In the genomic region with DNA sequence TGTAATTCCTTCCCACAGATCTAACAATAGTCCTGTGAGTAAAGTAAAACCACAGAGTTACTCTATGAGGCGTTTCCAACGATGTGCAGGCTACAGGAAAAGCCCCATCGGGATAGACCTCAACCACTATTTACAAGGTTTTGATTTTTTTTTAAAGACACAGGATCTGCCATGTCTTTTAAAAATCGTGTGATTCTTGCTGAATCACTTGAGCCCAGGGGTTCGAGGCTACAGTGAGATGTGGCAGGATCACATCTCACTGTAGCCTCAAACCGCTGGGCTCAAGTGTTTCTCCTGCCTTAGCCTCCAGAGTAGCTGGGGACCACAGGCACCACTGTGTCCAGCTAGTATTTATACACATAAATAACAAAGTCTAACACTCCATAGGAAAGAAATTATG, we compare ENCODE assay signal across 15 cellular contexts. TPM values are rescaled to one million over a fixed set of nuclear protein-coding genes. Genes with fewer than 3 reads are reported as not detected.
DNase-seq lines count a peak whose midpoint lies in the region; ATAC-seq and TF ChIP-seq lines count a peak whose summit lies in the region.
"Had no signal": no experiment of that assay in that cellular context is flagged by ENCODE, and none has a peak within 500 bp of the region (broad histone marks: within the 10 kb centered on the region; RNA-seq: fewer than 3 reads in every experiment).

No MANE protein-coding gene starts in this region.

- peaks cover 98% of the 10 kb centered on the region for H3K36me3 ChIP-seq in CD4-positive, CD25-positive, alpha-beta regulatory T cell (ENCODE audit: control insufficient read depth, insufficient read depth, low read length)
- H3K36me3 ChIP-seq in GM23338 (ENCODE audit: insufficient read depth) = peaks cover 91% of the 10 kb centered on the region

- peaks cover 34% of the 10 kb centered on the region for H3K4me1 ChIP-seq in CD4-positive, CD25-positive, alpha-beta regulatory T cell (ENCODE audit: control insufficient read depth, insufficient read depth, low read length, poor library complexity, severe bottlenecking)
- peaks cover 12% of the 10 kb centered on the region; the same call in 1 of the 2 replicates for H3K4me1 ChIP-seq in GM23338 (ENCODE audit: insufficient read depth)

- peaks cover 41% of the 10 kb centered on the region for H3K79me2 ChIP-seq in GM23338 (replicated peaks; ENCODE audit: insufficient read depth)

- no peak for ATAC-seq in CD4-positive, CD25-positive, alpha-beta regulatory T cell (ENCODE audit: low read depth in 2 of 2)
- ATAC-seq in GM23338 (no peak), WTC11 (no peak), memory B cell (ENCODE audit: low read depth) (no peak), GM19395 (IDR thresholded peaks at IDR 0.05; ENCODE audit: unreplicated experiment) (no peak)

- H3K27ac Mint-ChIP-seq in CD4-positive, CD25-positive, alpha-beta regulatory T cell = peak overlapping the region in 2 of 3 donors; percentile 20 to 46
- peak overlapping the region; percentile 85 for H3K27ac Mint-ChIP-seq in GM23338
- peak overlapping the region; percentile 63 for H3K27ac Mint-ChIP-seq in WTC11
- H3K27ac Mint-ChIP-seq in memory B cell = peak overlapping the region; percentile 50

- H3K36me3 Mint-ChIP-seq in CD4-positive, CD25-positive, alpha-beta regulatory T cell = peaks cover 75% of the 10 kb centered on the region
- H3K36me3 Mint-ChIP-seq in GM23338 (ENCODE audit: low read depth) (peaks cover 100% of the 10 kb centered on the region), WTC11 (peaks cover 98% of the 10 kb centered on the region), memory B cell (peaks cover 34% of the 10 kb centered on the region)

- no peak overlapping the region for H2AFZ ChIP-seq in GM23338

- no peaks in the 10 kb centered on the region for H3K9me3 ChIP-seq in CD4-positive, CD25-positive, alpha-beta regulatory T cell (ENCODE audit: control insufficient read depth in 2 of 2, low read length in 2 of 2)
- H3K9me3 ChIP-seq: upper lobe of left lung had no signal

- no peak for DNase-seq in CD4-positive, CD25-positive, alpha-beta regulatory T cell
- no peak for DNase-seq in GM23338 (ENCODE audit: low spot score)
- DNase-seq in WTC11 (ENCODE audit: low spot score) = no peak
- DNase-seq in memory B cell (ENCODE audit: low spot score in 2 of 2) = no peak
- DNase-seq in stimulated activated naive CD4-positive, alpha-beta T cell treated with Interleukin-2 at 50 U/mL for 16 hours (lab: John Stamatoyannopoulos, UW) = no peak
- no peak for DNase-seq in HUDEP-2 (lab: John Stamatoyannopoulos, UW; ENCODE audit: unreplicated experiment in 76 of 76)
- DNase-seq in occipital lobe (lab: John Stamatoyannopoulos, UW) = no peak
- DNase-seq: brain microvascular endothelial cell, DMS153, glutamatergic neuron, NCI-H1092 treated with DMSO at 0.1 percent for 48 hours, RPMI8226, upper lobe of left lung had no signal

- no peaks in the 10 kb centered on the region for H3K9me2 ChIP-seq in GM23338 (ENCODE audit: insufficient read depth)

- H3K27ac ChIP-seq in CD4-positive, CD25-positive, alpha-beta regulatory T cell (ENCODE audit: insufficient read depth, low read length, poor library complexity, severe bottlenecking) = no peak overlapping the region
- peak overlapping the region; percentile 74 for H3K27ac ChIP-seq in GM23338 (ENCODE audit: low read depth)
- H3K27ac ChIP-seq: brain microvascular endothelial cell, HL-60, upper lobe of left lung had no signal

- TF ChIP-seq CTCF in GM23338 (conservative IDR thresholded peaks at IDR 0.05; ENCODE audit: low read depth in 2 of 2) (no peak), WTC11 (IDR thresholded peaks at IDR 0.05) (no peak)

- H3K27me3 Mint-ChIP-seq in CD4-positive, CD25-positive, alpha-beta regulatory T cell = no peaks in the 10 kb centered on the region
- H3K27me3 Mint-ChIP-seq in GM23338 (ENCODE audit: insufficient read depth, low read depth, poor library complexity) (peaks cover 9% of the 10 kb centered on the region), WTC11 (ENCODE audit: low read depth) (no peaks in the 10 kb centered on the region), memory B cell (no peaks in the 10 kb centered on the region)

- H3K27me3 ChIP-seq in CD4-positive, CD25-positive, alpha-beta regulatory T cell (ENCODE audit: control insufficient read depth, insufficient read depth, low read length) = no peaks in the 10 kb centered on the region
- H3K27me3 ChIP-seq in GM23338 (ENCODE audit: insufficient read depth) = no peaks in the 10 kb centered on the region
- H3K27me3 ChIP-seq: brain microvascular endothelial cell, upper lobe of left lung had no signal

- peaks cover 65% of the 10 kb centered on the region for H4K20me1 ChIP-seq in GM23338 (replicated peaks; ENCODE audit: insufficient read depth)

- peaks cover 47 to 65% (median 60%) of the 10 kb centered on the region in 4 donors for H3K4me1 Mint-ChIP-seq in CD4-positive, CD25-positive, alpha-beta regulatory T cell
- H3K4me1 Mint-ChIP-seq in GM23338 = peaks cover 25% of the 10 kb centered on the region; the same call in 2 of the 3 replicates
- H3K4me1 Mint-ChIP-seq in WTC11 = peaks cover 32% of the 10 kb centered on the region
- H3K4me1 Mint-ChIP-seq in memory B cell = peaks cover 20% of the 10 kb centered on the region

- POLR2A ChIA-PET in WTC11 (lab: Charles Lee) = interaction anchor here (1.4 kb wide), 1 partner anchor 8 kb away, joined by 6 read pairs; the partner anchor contains the start of genes C11orf54 and TAF1D

- H3K4me3 Mint-ChIP-seq in CD4-positive, CD25-positive, alpha-beta regulatory T cell = no peak overlapping the region
- H3K4me3 Mint-ChIP-seq in GM23338 = no peak overlapping the region; the same call in 2 of the 3 replicates
- no peak overlapping the region for H3K4me3 Mint-ChIP-seq in WTC11
- H3K4me3 Mint-ChIP-seq in memory B cell = no peak overlapping the region

- H3F3A ChIP-seq in GM23338 (replicated peaks; ENCODE audit: low read depth) = peaks cover 86% of the 10 kb centered on the region

- H3K4me3 ChIP-seq in CD4-positive, CD25-positive, alpha-beta regulatory T cell (ENCODE audit: low read depth, low read length) = no peak overlapping the region
- H3K4me3 ChIP-seq in GM23338 = no peak overlapping the region
- H3K4me3 ChIP-seq: upper lobe of left lung had no signal

- CTCF ChIA-PET in WTC11 (lab: Charles Lee) = no interaction called here

- no peak overlapping the region for H3K4me2 ChIP-seq in GM23338

- H3K9me3 Mint-ChIP-seq in CD4-positive, CD25-positive, alpha-beta regulatory T cell = no peaks in the 10 kb centered on the region
- H3K9me3 Mint-ChIP-seq in GM23338 = no peaks in the 10 kb centered on the region; the same call in 2 of the 3 replicates
- no peaks in the 10 kb centered on the region for H3K9me3 Mint-ChIP-seq in WTC11
- no peaks in the 10 kb centered on the region for H3K9me3 Mint-ChIP-seq in memory B cell

TF ChIP-seq in GM23338, 12 proteins besides CTCF, POLR2A, EP300 and RAD21 (continues in another document):
- no peak for TF ChIP-seq JUNB (IDR thresholded peaks at IDR 0.05; ENCODE audit: unreplicated experiment)
- TF ChIP-seq STAT1 (IDR thresholded peaks at IDR 0.05; ENCODE audit: unreplicated experiment) = no peak

TF ChIP-seq in WTC11, 78 proteins besides CTCF, POLR2A, EP300 and RAD21 (continues in another document):
- no peak for TF ChIP-seq ZBTB21 (CRISPR knock-in tag; IDR thresholded peaks at IDR 0.05; ENCODE audit: borderline replicate concordance)
- TF ChIP-seq, protein P1, sequence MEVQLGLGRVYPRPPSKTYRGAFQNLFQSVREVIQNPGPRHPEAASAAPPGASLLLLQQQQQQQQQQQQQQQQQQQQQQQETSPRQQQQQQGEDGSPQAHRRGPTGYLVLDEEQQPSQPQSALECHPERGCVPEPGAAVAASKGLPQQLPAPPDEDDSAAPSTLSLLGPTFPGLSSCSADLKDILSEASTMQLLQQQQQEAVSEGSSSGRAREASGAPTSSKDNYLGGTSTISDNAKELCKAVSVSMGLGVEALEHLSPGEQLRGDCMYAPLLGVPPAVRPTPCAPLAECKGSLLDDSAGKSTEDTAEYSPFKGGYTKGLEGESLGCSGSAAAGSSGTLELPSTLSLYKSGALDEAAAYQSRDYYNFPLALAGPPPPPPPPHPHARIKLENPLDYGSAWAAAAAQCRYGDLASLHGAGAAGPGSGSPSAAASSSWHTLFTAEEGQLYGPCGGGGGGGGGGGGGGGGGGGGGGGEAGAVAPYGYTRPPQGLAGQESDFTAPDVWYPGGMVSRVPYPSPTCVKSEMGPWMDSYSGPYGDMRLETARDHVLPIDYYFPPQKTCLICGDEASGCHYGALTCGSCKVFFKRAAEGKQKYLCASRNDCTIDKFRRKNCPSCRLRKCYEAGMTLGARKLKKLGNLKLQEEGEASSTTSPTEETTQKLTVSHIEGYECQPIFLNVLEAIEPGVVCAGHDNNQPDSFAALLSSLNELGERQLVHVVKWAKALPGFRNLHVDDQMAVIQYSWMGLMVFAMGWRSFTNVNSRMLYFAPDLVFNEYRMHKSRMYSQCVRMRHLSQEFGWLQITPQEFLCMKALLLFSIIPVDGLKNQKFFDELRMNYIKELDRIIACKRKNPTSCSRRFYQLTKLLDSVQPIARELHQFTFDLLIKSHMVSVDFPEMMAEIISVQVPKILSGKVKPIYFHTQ (CRISPR knock-in tag; IDR thresholded peaks at IDR 0.05) = 0 out of 2 replicates have a peak, but pooled peaks have one; percentile 55

RNA-seq across cellular contexts. Expression of gene TAF1D, which starts 7.8 kb away (rescaled TPM):
- 162 TPM for total RNA-seq in CD4-positive, CD25-positive, alpha-beta regulatory T cell
- 10 to 100 TPM; 18.2 to 22.7 (median 19.4) TPM for polyA plus RNA-seq in CD4-positive, CD25-positive, alpha-beta regulatory T cell
- 240 and 256 TPM in 2 replicates for total RNA-seq in GM23338 (2014; rRNA removed; shearing (Covaris generic))
- polyA plus RNA-seq in GM23338 (2016; fragmentation: Nextera tagmentation; extraction: Ambion mirVana) = 199 and 246 TPM in 2 replicates
- total RNA-seq in WTC11 (2021) (173 to 223 TPM (median 185 TPM) in 3 replicates), occipital lobe (157 TPM)

RNA-seq across cellular contexts. Expression of gene C11orf54, which starts 8.0 kb away (rescaled TPM):
- 15.3 TPM for total RNA-seq in CD4-positive, CD25-positive, alpha-beta regulatory T cell
- 10 to 100 TPM; 19.5 to 23.2 (median 21.8) TPM for polyA plus RNA-seq in CD4-positive, CD25-positive, alpha-beta regulatory T cell
- total RNA-seq in GM23338 (2014; rRNA removed; shearing (Covaris generic)) = 29.0 and 35.8 TPM in 2 replicates
- 38.8 and 43.1 TPM in 2 replicates for polyA plus RNA-seq in GM23338 (2016; fragmentation: Nextera tagmentation; extraction: Ambion mirVana)
- total RNA-seq in WTC11 (2021) = 24.5 to 25.4 TPM (median 25.3 TPM) in 3 replicates
- 39.6 TPM for total RNA-seq in occipital lobe

RNA-seq across cellular contexts. Expression of gene MED17, which starts 50.6 kb away (rescaled TPM):
- total RNA-seq in CD4-positive, CD25-positive, alpha-beta regulatory T cell = 63.8 TPM
- polyA plus RNA-seq in CD4-positive, CD25-positive, alpha-beta regulatory T cell = 10 to 100 TPM; 17.7 to 35.8 (median 22.4) TPM
- total RNA-seq in GM23338 (2014; rRNA removed; shearing (Covaris generic)) = 31.2 and 36.9 TPM in 2 replicates
- polyA plus RNA-seq in GM23338 (2016; fragmentation: Nextera tagmentation; extraction: Ambion mirVana) = 17.4 and 19.1 TPM in 2 replicates
- total RNA-seq in WTC11 (2021) (25.3 to 30.5 TPM (median 29.6 TPM) in 3 replicates), occipital lobe (78.0 TPM)

Comparison
In these comparisons a context has a peak if more than half of its experiments do, and no peak if none do; other contexts are left out.
1. H3K27ac Mint-ChIP-seq: peak in every context shown above with its lines; median percentile 85 in GM23338; 63 in WTC11; 50 in memory B cell; 33 in CD4-positive, CD25-positive, alpha-beta regulatory T cell.